8 cellular contexts compared by ENCODE assay signal in genomic region chr13:40206241-40207109, GRCh38.
A peak's percentile ranks its signal among the peaks of the same experiment; 100 is the strongest.
DNase-seq lines count a peak whose midpoint lies in the region; ATAC-seq lines count a peak whose summit lies in the region.

No MANE protein-coding gene starts in this region.

- ATAC-seq in GM19324 (IDR thresholded peaks at IDR 0.05; ENCODE audit: low FRiP score, unreplicated experiment) (peak; percentile 48), HG03280 (IDR thresholded peaks at IDR 0.05; ENCODE audit: unreplicated experiment) (peak; percentile 45), esophagus mucosa (peak; percentile 91)
- peak; percentile 83 to 85 for ATAC-seq in activated CD4-positive, CD25-positive, alpha-beta regulatory T cell treated with anti-CD3 and anti-CD28 coated beads, Interleukin-2, amount 50 U/mL, for 24 hours

- no peaks in the 10 kb centered on the region for H3K79me2 ChIP-seq in ACC112 (ENCODE audit: control insufficient read depth, insufficient read depth, low read length, unreplicated experiment)

- H2AFZ ChIP-seq in ACC112 (ENCODE audit: low read length, unreplicated experiment): peak overlapping the region; percentile 1

- no peaks in the 10 kb centered on the region for H3K27me3 ChIP-seq in ACC112 (ENCODE audit: insufficient read depth, low read length)

- peak overlapping the region; percentile 68 for H3K27ac ChIP-seq in ACC112 (ENCODE audit: low read depth, low read length)

- H3K4me1 ChIP-seq in ACC112 (ENCODE audit: control insufficient read depth, insufficient read depth, low read length, unreplicated experiment): peaks cover 19% of the 10 kb centered on the region

- H3K4me3 ChIP-seq in ACC112 (ENCODE audit: low read depth, low read length): no peak overlapping the region

- DNase-seq in stimulated activated naive CD4-positive, alpha-beta T cell (lab: John Stamatoyannopoulos, UW): peak in 5 of 6 experiments; percentile 18 to 85 (median 72)
- DNase-seq in GDM1 (lab: John Stamatoyannopoulos, UW) (no peak), NK-92 (lab: John Stamatoyannopoulos, UW; ENCODE audit: unreplicated experiment) (no peak)

- H3K36me3 ChIP-seq in ACC112 (ENCODE audit: insufficient read depth, low read length): no peaks in the 10 kb centered on the region

Comparison
In these comparisons a context has a peak if more than half of its experiments do, and no peak if none do; other contexts are left out.
1. DNase-seq: peak in stimulated activated naive CD4-positive, alpha-beta T cell (5 of 6); none in GDM1 (single experiment) and NK-92 (single experiment).
2. Peak in every context shown above with its lines, with median percentiles within 50 percentile points of each other: ATAC-seq.